8 cellular contexts compared by ENCODE assay signal in the genomic region with DNA sequence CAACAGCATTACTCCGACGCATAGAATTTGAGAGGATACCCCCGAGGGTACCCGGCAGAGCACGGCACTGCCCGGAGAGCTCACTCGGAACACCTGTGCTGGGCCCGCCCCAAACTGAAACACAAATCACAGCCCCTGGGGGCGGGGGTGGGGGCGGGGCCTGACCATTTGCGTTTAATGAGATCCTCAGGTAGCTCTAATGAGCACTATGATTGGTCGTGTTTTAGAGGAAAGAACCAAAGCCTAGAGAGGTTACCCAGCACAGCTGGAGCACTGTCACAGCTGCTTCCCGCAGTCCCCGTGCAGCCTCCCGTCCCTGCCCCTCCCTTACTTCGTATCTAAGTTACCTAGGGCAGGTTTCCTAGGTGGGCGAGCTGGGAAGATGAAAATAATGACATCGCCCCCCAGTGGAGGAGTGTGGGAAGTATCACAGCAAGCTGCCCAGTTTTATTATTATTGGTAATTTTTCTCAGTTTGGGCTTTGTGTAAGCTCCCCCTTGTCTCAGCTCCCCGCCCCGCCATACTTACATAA.
A peak's percentile ranks its signal among the peaks of the same experiment; 100 is the strongest.
DNase-seq lines count a peak whose midpoint lies in the region; ATAC-seq lines count a peak whose summit lies in the region.

No MANE protein-coding gene starts in this region.

- no peaks in the 10 kb centered on the region for H3K36me3 Mint-ChIP-seq in activated T-cell treated with anti-CD3 and anti-CD28 coated beads, Interleukin-2, amount 50 U/mL, for 4 hours (ENCODE audit: insufficient read depth)

- DNase-seq in activated CD4-positive, CD25-positive, alpha-beta regulatory T cell treated with anti-CD3 and anti-CD28 coated beads, Interleukin-2, amount 50 U/mL, for 16 hours (ENCODE audit: low read depth, low spot score), result peak; percentile 21
- DNase-seq in activated CD4-positive, CD25-positive, alpha-beta regulatory T cell treated with anti-CD3 and anti-CD28 coated beads, Interleukin-2, amount 50 U/mL, for 72 hours, result no peak
- DNase-seq in NCI-H345 (lab: John Stamatoyannopoulos, UW), result peak; percentile 68
- peak; percentile 34 for DNase-seq in activated T-cell treated with anti-CD3 and anti-CD28 coated beads, Interleukin-2, amount 50 U/mL, for 4 hours
- DNase-seq in left ventricle myocardium superior, result no peak
- peak; percentile 2 to 3 for DNase-seq in stimulated activated CD4-positive, alpha-beta T cell treated with anti-CD3 and anti-CD28 coated beads, Interleukin-15, amount 100 ng/mL, for 1 hour (ENCODE audit: low read depth in 1 of 2, low spot score in 1 of 2)
- DNase-seq in cortex of kidney (lab: John Stamatoyannopoulos, UW), result no peak

- H3K9me3 Mint-ChIP-seq in activated T-cell treated with anti-CD3 and anti-CD28 coated beads, Interleukin-2, amount 50 U/mL, for 4 hours, result peaks cover 15% of the 10 kb centered on the region

- intact Hi-C loops in left ventricle myocardium superior (cut with micrococcal nuclease), result no loop called here

- H3K27me3 Mint-ChIP-seq in activated T-cell treated with anti-CD3 and anti-CD28 coated beads, Interleukin-2, amount 50 U/mL, for 4 hours (ENCODE audit: low read depth), result peaks cover 42% of the 10 kb centered on the region

- H3K4me1 Mint-ChIP-seq in activated T-cell treated with anti-CD3 and anti-CD28 coated beads, Interleukin-2, amount 50 U/mL, for 4 hours (ENCODE audit: low read depth), result peaks cover 4% of the 10 kb centered on the region

- ATAC-seq in activated T-cell treated with anti-CD3 and anti-CD28 coated beads, Interleukin-2, amount 50 U/mL, for 4 hours, result peak; percentile 43 to 58
- ATAC-seq in left ventricle myocardium superior (peak; percentile 23), GM21528 (IDR thresholded peaks at IDR 0.05; ENCODE audit: low FRiP score, unreplicated experiment) (no peak)

- peak overlapping the region; percentile 16 for H3K4me3 Mint-ChIP-seq in activated T-cell treated with anti-CD3 and anti-CD28 coated beads, Interleukin-2, amount 50 U/mL, for 4 hours

Comparison
In these comparisons a context has a peak if more than half of its experiments do, and no peak if none do; other contexts are left out.
1. DNase-seq: peak in activated CD4-positive, CD25-positive, alpha-beta regulatory T cell treated with anti-CD3 and anti-CD28 coated beads, Interleukin-2, amount 50 U/mL, for 16 hours (single experiment), NCI-H345 (single experiment), activated T-cell treated with anti-CD3 and anti-CD28 coated beads, Interleukin-2, amount 50 U/mL, for 4 hours (single experiment) and stimulated activated CD4-positive, alpha-beta T cell treated with anti-CD3 and anti-CD28 coated beads, Interleukin-15, amount 100 ng/mL, for 1 hour (2 of 2); none in activated CD4-positive, CD25-positive, alpha-beta regulatory T cell treated with anti-CD3 and anti-CD28 coated beads, Interleukin-2, amount 50 U/mL, for 72 hours (single experiment), left ventricle myocardium superior (single experiment) and cortex of kidney (single experiment).